Comparison of ENCODE assay signal across 26 cellular contexts in the genomic region with DNA sequence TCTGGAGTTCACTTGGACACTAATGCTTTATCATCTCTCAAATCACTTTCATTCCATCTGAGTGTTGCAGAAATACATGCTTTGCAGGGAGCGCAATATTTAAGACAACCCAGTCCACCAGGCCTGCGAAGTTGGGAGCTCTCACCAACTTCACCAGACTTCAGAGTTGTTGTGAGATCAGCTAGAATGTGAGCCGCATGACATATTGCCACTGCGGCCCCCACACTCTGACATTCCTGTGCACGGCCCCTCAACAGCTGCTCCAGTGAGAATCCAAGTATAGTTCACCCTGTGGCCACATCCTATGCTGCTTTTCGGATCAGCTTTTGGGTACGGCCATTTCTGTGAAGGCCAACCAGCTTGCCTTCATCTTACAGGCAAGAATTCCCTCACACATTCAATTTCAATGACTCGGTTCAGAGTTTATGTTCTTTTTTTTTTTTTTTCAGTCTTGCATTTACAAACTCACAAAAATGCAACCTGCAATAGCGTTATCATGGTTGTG.
"Had no signal": no experiment of that assay in that cellular context is flagged by ENCODE, and none has a peak within 500 bp of the region (broad histone marks: within the 10 kb centered on the region; RNA-seq: fewer than 3 reads in every experiment).

No MANE protein-coding gene starts in this region.

- H3K27me3 Mint-ChIP-seq: activated CD4-positive, alpha-beta T cell treated with anti-CD3 and anti-CD28 coated beads for 36 hours; activated CD4-positive, alpha-beta T cell treated with anti-CD3 and anti-CD28 coated beads, Interleukin-2, amount 10 ng/mL, durations not matched to agents 24 days and 14 days; activated CD8-positive, alpha-beta T cell treated with anti-CD3 and anti-CD28 coated beads for 36 hours; activated naive CD8-positive, alpha-beta T cell; activated T-helper 17 cell treated with anti-CD3 and anti-CD28 coated beads, Interleukin-2, amount 50 U/mL, for 72 hours; central memory CD8-positive, alpha-beta T cell had no signal

- H3K4me1 ChIP-seq: foreskin keratinocyte, gastrocnemius medialis had no signal

- H3K4me3 ChIP-seq: coronary artery, dorsolateral prefrontal cortex, gastrocnemius medialis had no signal

- H3K27ac ChIP-seq: brain microvascular endothelial cell, coronary artery, dorsolateral prefrontal cortex, foreskin keratinocyte, gastrocnemius medialis had no signal

- H3K4me1 Mint-ChIP-seq: activated CD4-positive, alpha-beta T cell treated with anti-CD3 and anti-CD28 coated beads for 36 hours; activated CD4-positive, alpha-beta T cell treated with anti-CD3 and anti-CD28 coated beads, Interleukin-2, amount 10 ng/mL, durations not matched to agents 24 days and 14 days; activated T-helper 17 cell treated with anti-CD3 and anti-CD28 coated beads, Interleukin-2, amount 50 U/mL, for 72 hours; central memory CD8-positive, alpha-beta T cell; endodermal cell had no signal

- ATAC-seq: activated CD4-positive, alpha-beta T cell treated with anti-CD3 and anti-CD28 coated beads for 36 hours; activated CD8-positive, alpha-beta T cell treated with anti-CD3 and anti-CD28 coated beads for 36 hours; activated T-cell treated with anti-CD3 and anti-CD28 coated beads, Interleukin-2, amount 50 U/mL, for 4 hours; activated T-helper 17 cell treated with anti-CD3 and anti-CD28 coated beads, Interleukin-2, amount 50 U/mL, for 72 hours; esophagus mucosa; foreskin keratinocyte; gastrocnemius medialis had no signal

- H3K36me3 ChIP-seq: brain microvascular endothelial cell, gastrocnemius medialis had no signal

- DNase-seq: activated CD4-positive, alpha-beta T cell treated with anti-CD3 and anti-CD28 coated beads for 36 hours; activated CD4-positive, alpha-beta T cell treated with anti-CD3 and anti-CD28 coated beads, Interleukin-2, amount 10 ng/mL, durations not matched to agents 24 days and 14 days; activated CD4-positive, alpha-beta T cell treated with anti-CD3 and anti-CD28 coated beads, Interleukin-2, amount 50 U/mL, for 4 hours; activated CD4-positive, CD25-positive, alpha-beta regulatory T cell; activated CD4-positive, CD25-positive, alpha-beta regulatory T cell treated with anti-CD3 and anti-CD28 coated beads, Interleukin-2, amount 50 U/mL, for 72 hours; activated CD8-positive, alpha-beta memory T cell treated with anti-CD3 and anti-CD28 coated beads for 24 hours; activated CD8-positive, alpha-beta T cell treated with anti-CD3 and anti-CD28 coated beads for 36 hours; activated effector memory CD4-positive, alpha-beta T cell treated with Interleukin-2 at 50 U/mL for 16 hours; activated gamma-delta T cell treated with Interleukin-2 at 50 U/mL for 16 hours; activated naive CD4-positive, alpha-beta T cell treated with anti-CD3 and anti-CD28 coated beads, Interleukin-2, amount 50 U/mL, for 16 hours; activated naive CD4-positive, alpha-beta T cell treated with Interleukin-2 at 50 U/mL for 16 hours; activated T-cell treated with anti-CD3 and anti-CD28 coated beads, Interleukin-2, amount 50 U/mL, for 4 hours; amygdala; brain microvascular endothelial cell; dorsolateral prefrontal cortex; effector memory CD4-positive, alpha-beta T cell; endodermal cell; foreskin keratinocyte; gastrocnemius medialis; T-helper 2 cell had no signal

- H3K9me3 ChIP-seq: gastrocnemius medialis had no signal

- H3K27ac Mint-ChIP-seq: activated CD4-positive, alpha-beta T cell treated with anti-CD3 and anti-CD28 coated beads for 36 hours; activated CD4-positive, alpha-beta T cell treated with anti-CD3 and anti-CD28 coated beads, Interleukin-2, amount 10 ng/mL, durations not matched to agents 24 days and 14 days; activated CD8-positive, alpha-beta T cell treated with anti-CD3 and anti-CD28 coated beads for 36 hours; activated naive CD8-positive, alpha-beta T cell; activated T-helper 17 cell treated with anti-CD3 and anti-CD28 coated beads, Interleukin-2, amount 50 U/mL, for 72 hours; dendritic cell treated with granulocyte-macrophage colony-stimulating factor and Interleukin-4, amounts not matched to agents 40 ng/mL and 50 ng/mL, for 4 days; endodermal cell had no signal

- H3K9me3 Mint-ChIP-seq: activated T-helper 17 cell treated with anti-CD3 and anti-CD28 coated beads, Interleukin-2, amount 50 U/mL, for 72 hours; central memory CD8-positive, alpha-beta T cell had no signal

- H3K36me3 Mint-ChIP-seq: activated naive CD8-positive, alpha-beta T cell had no signal

- H3K4me3 Mint-ChIP-seq: activated CD4-positive, alpha-beta T cell treated with anti-CD3 and anti-CD28 coated beads for 36 hours; activated CD4-positive, alpha-beta T cell treated with anti-CD3 and anti-CD28 coated beads, Interleukin-2, amount 10 ng/mL, durations not matched to agents 24 days and 14 days; activated CD8-positive, alpha-beta T cell treated with anti-CD3 and anti-CD28 coated beads for 36 hours; activated naive CD8-positive, alpha-beta T cell; activated T-cell treated with anti-CD3 and anti-CD28 coated beads, Interleukin-2, amount 50 U/mL, for 4 hours; activated T-helper 17 cell treated with anti-CD3 and anti-CD28 coated beads, Interleukin-2, amount 50 U/mL, for 72 hours; central memory CD8-positive, alpha-beta T cell; dendritic cell treated with granulocyte-macrophage colony-stimulating factor and Interleukin-4, amounts not matched to agents 40 ng/mL and 50 ng/mL, for 4 days; endodermal cell had no signal

- H3K27me3 ChIP-seq: brain microvascular endothelial cell, foreskin keratinocyte, gastrocnemius medialis had no signal
